8 cellular contexts compared by ENCODE assay signal in genomic region chr14:24113801-24114535, GRCh38. TPM values are rescaled to one million over a fixed set of nuclear protein-coding genes. Genes with fewer than 3 reads are reported as not detected.
DNase-seq lines count a peak whose midpoint lies in the region; ATAC-seq and TF ChIP-seq lines count a peak whose summit lies in the region.

No MANE protein-coding gene starts in this region.

- no peaks in the 10 kb centered on the region for H3K27me3 Mint-ChIP-seq in chondrocyte (ENCODE audit: low read depth)

- peak overlapping the region; percentile 97 for H3K27ac ChIP-seq in AG04450 (ENCODE audit: low read depth, low read length)

- ATAC-seq in GM18909 (IDR thresholded peaks at IDR 0.05; ENCODE audit: poor library complexity, unreplicated experiment) (peak; percentile 37), HG03196 (IDR thresholded peaks at IDR 0.05; ENCODE audit: unreplicated experiment) (peak; percentile 34)

- H3K4me3 ChIP-seq in AG04450 (ENCODE audit: low read depth, low read length): peak overlapping the region; percentile 79

- CTCF ChIA-PET in AG04450 (lab: Charles Lee): interaction anchor here (0.6 to 2.6 kb wide), 9 partner anchors 8 to 1277 kb away, joined by 3 to 21 read pairs (median 6); partner anchors contain the start of genes IRF9, NYNRIN and PCK2

- DNase-seq in AG04450 (ENCODE audit: low read depth, low spot score) (peak; percentile 59), NCI-H446 (lab: John Stamatoyannopoulos, UW) (peak; percentile 94 to 95), chondrocyte (ENCODE audit: low spot score) (no peak), kidney tubule cell (ENCODE audit: low spot score) (peak; percentile 94)
- peak; percentile 62 for DNase-seq in activated CD4-positive, alpha-beta T cell treated with anti-CD3 and anti-CD28 coated beads for 1 hour
- peak; percentile 76 to 80 for DNase-seq in stimulated activated CD4-positive, alpha-beta T cell treated with anti-CD3 and anti-CD28 coated beads, Interleukin-15, amount 100 ng/mL, for 48 hours (ENCODE audit: low read depth in 2 of 2)

- H3K27me3 ChIP-seq in AG04450 (ENCODE audit: control insufficient read depth, insufficient read depth, low read length): no peaks in the 10 kb centered on the region

- peaks cover 11% of the 10 kb centered on the region for H3K36me3 Mint-ChIP-seq in chondrocyte (ENCODE audit: low read depth)

- peak overlapping the region; percentile 93 for H3K4me3 Mint-ChIP-seq in chondrocyte (ENCODE audit: unreplicated experiment)

- no peak for TF ChIP-seq CTCF in AG04450 (IDR thresholded peaks at IDR 0.05; ENCODE audit: low read depth, low read length)
- TF ChIP-seq CTCF in chondrocyte (IDR thresholded peaks at IDR 0.05): peak; percentile 29

- no peaks in the 10 kb centered on the region for H3K9me3 ChIP-seq in AG04450 (ENCODE audit: control insufficient read depth, insufficient read depth, low read length)

- H3K4me1 Mint-ChIP-seq in chondrocyte (ENCODE audit: low read depth): peaks cover 22% of the 10 kb centered on the region

- peak overlapping the region; percentile 99 for H3K27ac Mint-ChIP-seq in chondrocyte (ENCODE audit: unreplicated experiment)

- POLR2A ChIA-PET in AG04450 (lab: Yijun Ruan, JAX): interaction anchor here (0.6 to 2.5 kb wide), 14 partner anchors 17 to 1019 kb away, joined by 3 to 36 read pairs (median 6); partner anchors contain the start of genes ACIN1, C14orf119, CHMP4A and DHRS1

- no peaks in the 10 kb centered on the region for H3K9me3 Mint-ChIP-seq in chondrocyte (ENCODE audit: low read depth)

RNA-seq across cellular contexts. Expression of gene DCAF11, which starts 0.6 kb away (rescaled TPM):
- polyA plus RNA-seq in AG04450 (2011; rRNA removed): 29.7 and 32.5 TPM in 2 replicates
- 35.4 and 43.4 TPM in 2 replicates for polyA minus RNA-seq in AG04450 (2011; rRNA and poly(A)+ RNA removed)
- total RNA-seq in chondrocyte: 30.7 to 41.5 TPM (median 32.9 TPM) in 3 replicates

RNA-seq across cellular contexts. Expression of gene NRL, which starts 0.8 kb away (rescaled TPM):
- polyA plus RNA-seq in AG04450 (2011; rRNA removed): 0.41 and 0.46 TPM in 2 replicates
- 0.23 and 0.83 TPM in 2 replicates for polyA minus RNA-seq in AG04450 (2011; rRNA and poly(A)+ RNA removed)
- total RNA-seq in chondrocyte: 1.2 to 1.6 TPM (median 1.3 TPM) in 3 replicates

RNA-seq across cellular contexts. Expression of gene FITM1, which starts 16.5 kb away (rescaled TPM):
- polyA plus RNA-seq in AG04450 (2011; rRNA removed): 0.07 TPM in 1 of 2 replicates, not detected in the other
- not detected in 2 replicates for polyA minus RNA-seq in AG04450 (2011; rRNA and poly(A)+ RNA removed)
- total RNA-seq in chondrocyte: 0.27 TPM in 1 of 3 replicates, not detected in the others

RNA-seq across cellular contexts. Expression of gene PCK2, which starts 19.9 kb away (rescaled TPM):
- polyA plus RNA-seq in AG04450 (2011; rRNA removed): 47.0 and 59.9 TPM in 2 replicates
- 69.2 and 97.4 TPM in 2 replicates for polyA minus RNA-seq in AG04450 (2011; rRNA and poly(A)+ RNA removed)
- total RNA-seq in chondrocyte: 18.7 to 126 TPM (median 118 TPM) in 3 replicates

RNA-seq across cellular contexts. Expression of gene PSME1, which starts 22.0 kb away (rescaled TPM):
- 80.0 and 94.9 TPM in 2 replicates for polyA plus RNA-seq in AG04450 (2011; rRNA removed)
- polyA minus RNA-seq in AG04450 (2011; rRNA and poly(A)+ RNA removed): 32.6 and 37.8 TPM in 2 replicates
- 59.2 to 76.1 TPM (median 64.9 TPM) in 3 replicates for total RNA-seq in chondrocyte
